1 cellular context compared by ENCODE assay signal in genomic region chr1:110338200-110339039, GRCh38.
TF ChIP-seq lines count a peak whose summit lies in the region.

No MANE protein-coding gene starts in this region.

TF ChIP-seq in SK-N-SH, 30 proteins besides CTCF, POLR2A, EP300 and RAD21 (continued from another document):
- peak; percentile 98 for TF ChIP-seq ZBTB33 (IDR thresholded peaks at IDR 0.05; ENCODE audit: borderline replicate concordance, low read depth)
- peak; percentile 9; the same call in 1 of the 2 replicates for TF ChIP-seq REST (IDR thresholded peaks at IDR 0.05; ENCODE audit: low read depth, low read length)
- 0 out of 2 replicates have a peak, but pooled peaks have one; percentile 41 for TF ChIP-seq TEAD4 (IDR thresholded peaks at IDR 0.05; ENCODE audit: borderline replicate concordance, insufficient read depth)
- peak; percentile 74 for TF ChIP-seq TAF1 (IDR thresholded peaks at IDR 0.05; ENCODE audit: borderline replicate concordance, low read depth, low read length)
- TF ChIP-seq MEF2A (IDR thresholded peaks at IDR 0.05; ENCODE audit: borderline replicate concordance, low read depth), result no peak
- no peak for TF ChIP-seq RFX5 (IDR thresholded peaks at IDR 0.05; ENCODE audit: low read length)
- peak; percentile 95 for TF ChIP-seq MXI1 (IDR thresholded peaks at IDR 0.05; ENCODE audit: low read depth, low read length)
- TF ChIP-seq ELF1 (IDR thresholded peaks at IDR 0.05), result no peak; the same call in 1 of the 2 replicates
- TF ChIP-seq IRF3 (IDR thresholded peaks at IDR 0.05; ENCODE audit: low read depth, low read length), result peak; percentile 58
- TF ChIP-seq FOSL2 (IDR thresholded peaks at IDR 0.05; ENCODE audit: borderline replicate concordance, low read depth), result no peak; the same call in 1 of the 2 replicates
- peak; percentile 44; the same call in 1 of the 2 replicates for TF ChIP-seq SIN3A (IDR thresholded peaks at IDR 0.05; ENCODE audit: borderline replicate concordance, low read depth, low read length)
- TF ChIP-seq FOXM1 (IDR thresholded peaks at IDR 0.05; ENCODE audit: low read depth), result no peak
- no peak for TF ChIP-seq GABPA (IDR thresholded peaks at IDR 0.05; ENCODE audit: low read depth)
- peak; percentile 43; the same call in 1 of the 2 replicates for TF ChIP-seq RXRA (IDR thresholded peaks at IDR 0.05; ENCODE audit: borderline replicate concordance, low read depth)
TF ChIP-seq in SK-N-SH: peak in this region for 12.
